In the genomic region with DNA sequence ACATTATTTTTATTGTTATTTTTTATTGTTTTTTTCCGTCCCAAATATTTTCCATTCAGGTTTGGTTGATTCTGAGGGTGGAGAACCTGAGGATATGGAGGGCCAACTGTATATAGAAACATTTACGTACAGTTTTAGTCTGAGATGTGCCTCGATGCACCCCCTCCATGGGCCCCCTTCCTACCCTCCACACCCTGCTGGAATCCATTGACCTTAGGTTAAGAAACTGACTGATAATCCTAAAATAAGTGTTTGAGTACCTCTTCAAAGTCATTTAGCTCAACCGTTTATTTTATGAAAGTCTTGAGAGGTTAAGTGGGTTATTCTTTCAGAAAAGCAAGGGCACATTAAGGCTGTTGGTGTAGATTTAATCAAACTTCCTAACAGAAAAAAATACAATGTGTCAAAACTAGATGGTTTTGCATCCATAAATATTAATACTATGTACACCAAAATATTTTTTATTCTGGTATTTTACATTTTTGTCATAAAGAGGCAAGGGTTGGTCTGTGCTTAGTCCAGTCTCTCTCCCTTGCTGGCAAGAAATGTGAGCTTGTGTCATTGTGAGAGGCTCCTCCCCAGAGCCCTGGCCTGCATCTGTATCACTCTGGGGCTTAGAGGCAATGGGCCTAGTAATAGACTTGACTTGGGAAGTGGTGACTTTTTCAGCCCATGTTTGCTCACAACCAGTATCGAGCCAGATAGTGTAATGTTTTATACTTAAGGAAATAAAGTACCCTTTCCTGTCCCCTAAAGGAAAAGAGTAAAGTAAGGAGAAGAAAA, we compare ENCODE assay signal across 21 cellular contexts. TPM values are rescaled to one million over a fixed set of nuclear protein-coding genes. Genes with fewer than 3 reads are reported as not detected.
A peak's percentile ranks its signal among the peaks of the same experiment; 100 is the strongest.
DNase-seq lines count a peak whose midpoint lies in the region; ATAC-seq, FAIRE-seq and TF ChIP-seq lines count a peak whose summit lies in the region.
"Had no signal": no experiment of that assay in that cellular context is flagged by ENCODE, and none has a peak within 500 bp of the region (broad histone marks: within the 10 kb centered on the region; RNA-seq: fewer than 3 reads in every experiment).

No MANE protein-coding gene starts in this region.

- H3K36me3 ChIP-seq in K562 (ENCODE audit: control insufficient read depth, insufficient read depth, low read length) (peaks cover 95% of the 10 kb centered on the region), left lung (peaks cover 0 to 85% of the 10 kb centered on the region in 2 donors), upper lobe of left lung (peaks cover 10 to 81% (median 38%) of the 10 kb centered on the region in 4 donors)

- TF ChIP-seq CTCF in K562 (IDR thresholded peaks at IDR 0.05 in 2 of 3, conservative IDR thresholded peaks at IDR 0.05 in 1 of 3; ENCODE audit: insufficient read depth in 2 of 3, low read depth in 1 of 3, low read length in 3 of 3) (no peak), left lung (IDR thresholded peaks at IDR 0.05) (no peak), upper lobe of left lung (IDR thresholded peaks at IDR 0.05) (no peak)

- POLR2A ChIA-PET in K562 (lab: Yijun Ruan, JAX), result interaction anchor here (0.6 to 1.0 kb wide), 3 partner anchors 13 to 1345 kb away, joined by 3 to 4 read pairs (median 4); no protein-coding TSS in a partner anchor

- H3K27me3 ChIP-seq in K562 (ENCODE audit: control insufficient read depth in 2 of 2, insufficient read depth in 2 of 2, low read length in 2 of 2), result no peaks in the 10 kb centered on the region
- H3K27me3 ChIP-seq in left lung, result no peaks in the 10 kb centered on the region
- no peaks in the 10 kb centered on the region for H3K27me3 ChIP-seq in upper lobe of left lung
- H3K27me3 ChIP-seq: spleen had no signal

- no peak for TF ChIP-seq RAD21 in K562 (CRISPR knock-in tag; conservative IDR thresholded peaks at IDR 0.05 in 1 of 2, IDR thresholded peaks at IDR 0.05 in 1 of 2)

- ATAC-seq in left cardiac atrium, result peak; percentile 42 to 87
- 0 out of 3 replicates have a peak, but pooled peaks have one; percentile 43 for ATAC-seq in K562
- ATAC-seq in left lung, result peak; percentile 84
- peak; percentile 62 to 67 for ATAC-seq in upper lobe of left lung (ENCODE audit: low FRiP score in 2 of 2)
- ATAC-seq in GM19455 (IDR thresholded peaks at IDR 0.05; ENCODE audit: unreplicated experiment), result no peak
- ATAC-seq in GM18870 (IDR thresholded peaks at IDR 0.05; ENCODE audit: unreplicated experiment), result no peak
- ATAC-seq: effector memory CD8-positive, alpha-beta T cell had no signal

- H3K4me1 ChIP-seq in K562 (replicated peaks in 1 of 2; ENCODE audit: control insufficient read depth in 2 of 2, insufficient read depth in 2 of 2, low read length in 2 of 2) (no peaks in the 10 kb centered on the region), left lung (peaks cover 6 to 49% of the 10 kb centered on the region in 2 donors), upper lobe of left lung (peaks cover 4 to 45% (median 18%) of the 10 kb centered on the region in 4 donors)

- intact Hi-C loops in left cardiac atrium (cut with DNase I) (no loop called here), cardiac septum (cut with DNase I) (no loop called here), K562 (cut with micrococcal nuclease) (no loop called here), left lung (cut with DNase I) (no loop called here)

- no peak overlapping the region for H2AFZ ChIP-seq in K562 (ENCODE audit: low read depth, low read length)

- H3K79me2 ChIP-seq in K562 (ENCODE audit: control insufficient read depth, insufficient read depth, low read length), result peaks cover 2% of the 10 kb centered on the region; the same call in 1 of the 3 replicates

- no TSS peak for BruUV-seq in K562 (replicated peaks; lab: Mats Ljungman, UMichigan)

- no peak overlapping the region for H3K4me2 ChIP-seq in K562 (ENCODE audit: insufficient read depth, low read length)

- WGBS in K562 (ENCODE audit: insufficient coverage, low coverage, missing lambda C conversion rate), result 80% methylated on average over 5 of the region's 5 CpGs
- 59 to 63% methylated on average over 5 of the region's 5 CpGs for WGBS in upper lobe of left lung, 2 donors

- H3K27ac ChIP-seq in K562 (ENCODE audit: extremely low read depth, low read depth, low read length) (no peak overlapping the region), left lung (peak overlapping the region; percentile 25 to 74), upper lobe of left lung (peak overlapping the region in 2 of 4 donors; percentile 69 to 80)
- H3K27ac ChIP-seq: HL-60 had no signal

- in situ Hi-C loops in K562 (cut with MboI), result no loop called here

- no peak for TF ChIP-seq POLR2A in K562 (conservative IDR thresholded peaks at IDR 0.05)
- peak in 1 of 4 donors; percentile 18 for TF ChIP-seq POLR2A in upper lobe of left lung (IDR thresholded peaks at IDR 0.05)

- no peaks in the 10 kb centered on the region for H3K9me1 ChIP-seq in K562 (ENCODE audit: control insufficient read depth, insufficient read depth, low read length)

- no peak for FAIRE-seq in K562 (lab: Jason Lieb, UNC)
- FAIRE-seq: keratinocyte had no signal

- DNase-seq in left cardiac atrium (no peak), cardiac septum (ENCODE audit: low spot score) (no peak), K562 (ENCODE audit: extremely low read depth in 1 of 4, low spot score in 3 of 4) (no peak), left lung (peak in 1 of 2 donors; percentile 51), upper lobe of left lung (peak in 1 of 2 donors; percentile 68), EL (no peak)
- DNase-seq: activated CD4-positive, alpha-beta T cell treated with anti-CD3 and anti-CD28 coated beads, Interleukin-2, amount 10 ng/mL, durations not matched to agents 7 days and 5 days; activated CD8-positive, alpha-beta memory T cell treated with anti-CD3 and anti-CD28 coated beads, Interleukin-2, amount 50 U/mL, for 4 hours; activated effector memory CD4-positive, alpha-beta T cell treated with anti-CD3 and anti-CD28 coated beads, Interleukin-2, amount 50 U/mL, for 16 hours; CD4-positive, alpha-beta T cell; cerebellar nuclear complex; DMS53; effector memory CD8-positive, alpha-beta T cell; NCI-H1930; NCI-H510A; spleen had no signal

- no peak overlapping the region for H3K9ac ChIP-seq in K562 (ENCODE audit: insufficient read depth in 1 of 2, low read depth in 2 of 2, low read length in 2 of 2)

- no peak overlapping the region for H3K4me3 ChIP-seq in K562
- H3K4me3 ChIP-seq in left lung, result no peak overlapping the region
- H3K4me3 ChIP-seq in upper lobe of left lung, result no peak overlapping the region
- H3K4me3 ChIP-seq: spleen had no signal

- H4K20me1 ChIP-seq in K562 (replicated peaks; ENCODE audit: control insufficient read depth, insufficient read depth, low read length), result no peaks in the 10 kb centered on the region; the same call in 1 of the 2 replicates

- no peaks in the 10 kb centered on the region for H3K9me3 ChIP-seq in K562 (replicated peaks; ENCODE audit: control insufficient read depth, insufficient read depth, low read depth, low read length)
- no peaks in the 10 kb centered on the region for H3K9me3 ChIP-seq in left lung
- no peaks in the 10 kb centered on the region for H3K9me3 ChIP-seq in upper lobe of left lung
- H3K9me3 ChIP-seq: spleen had no signal

- CTCF ChIA-PET in K562 (lab: Yijun Ruan, JAX; ENCODE audit: low intra/inter-chr PET ratio), result no interaction called here

- no peak for TF ChIP-seq EP300 in K562 (IDR thresholded peaks at IDR 0.05; ENCODE audit: low read length)
- TF ChIP-seq EP300 in upper lobe of left lung (IDR thresholded peaks at IDR 0.05), result peak in 1 of 4 donors; percentile 42

RNA-seq across cellular contexts. Expression of gene MTRR, which starts 15.7 kb away (rescaled TPM):
- 10 to 100 TPM; 27.8 to 45.2 TPM for total RNA-seq in left cardiac atrium
- 37.2 TPM for total RNA-seq in cardiac septum
- 141 and 235 TPM in 2 replicates for total RNA-seq in K562 (2011; cell fraction: chromatin; rRNA removed; ENCODE audit: low replicate concordance)
- 69.2 and 85.0 TPM in 2 replicates for total RNA-seq in K562 (2011; cell fraction: nucleolus; rRNA removed)
- total RNA-seq in K562 (2011; cell fraction: nucleoplasm; rRNA removed), result 104 and 110 TPM in 2 replicates
- 38.4 and 39.3 TPM in 2 replicates for total RNA-seq in K562 (2014; rRNA removed)
- 59.0 and 65.1 TPM in 2 replicates for total RNA-seq in K562 (2014; rRNA removed; fragmentation: Illumina TruSeq; extraction: Trizol)
- 65.0 and 68.0 TPM in 2 replicates for total RNA-seq in K562 (2015; rRNA removed; fragmentation: Illumina TruSeq; extraction: Trizol)
- 69.6 and 73.5 TPM in 2 replicates for total RNA-seq in K562 (2021)
- 70.9 and 75.8 TPM in 2 replicates for polyA plus RNA-seq in K562 (2011; rRNA removed)
- 48.4 and 56.6 TPM in 2 replicates for polyA plus RNA-seq in K562 (2011; cell fraction: cytosol; rRNA removed)
- 220 and 222 TPM in 2 replicates for polyA plus RNA-seq in K562 (2011; cell fraction: nucleus; rRNA removed)
- 25.4 and 48.8 TPM in 2 replicates for polyA plus RNA-seq in K562 (2012)
- polyA plus RNA-seq in K562 (2014; fragmentation: Illumina TruSeq; extraction: Trizol), result 65.0 and 84.6 TPM in 2 replicates
- 10 to 100 TPM; 40.4 to 59.4 TPM for polyA plus RNA-seq in K562 (2014; fragmentation: Nextera tagmentation; extraction: Ambion mirVana)
- polyA plus RNA-seq in K562 (2014; rRNA removed), result 66.2 and 76.1 TPM in 2 replicates
- 153 and 189 TPM in 2 replicates for polyA minus RNA-seq in K562 (2011; rRNA and poly(A)+ RNA removed)
- polyA minus RNA-seq in K562 (2011; cell fraction: cytosol; rRNA and poly(A)+ RNA removed), result 30.7 and 53.2 TPM in 2 replicates
- polyA minus RNA-seq in K562 (2011; cell fraction: nucleus; rRNA and poly(A)+ RNA removed), result 180 and 255 TPM in 2 replicates
- total RNA-seq in left lung, result 10 to 100 TPM; 75.2 to 78.2 TPM
- 100 to 1,000 TPM in 3 of 6 donors, 10 to 100 TPM in 3; 91.1 to 157 (median 105) TPM for total RNA-seq in upper lobe of left lung

RNA-seq across cellular contexts. Expression of gene FASTKD3, which starts 15.9 kb away (rescaled TPM):
- total RNA-seq in left cardiac atrium, result 1 to 10 TPM; 5.4 to 6.8 TPM
- 4.7 TPM for total RNA-seq in cardiac septum
- 19.7 and 48.9 TPM in 2 replicates for total RNA-seq in K562 (2011; cell fraction: chromatin; rRNA removed; ENCODE audit: low replicate concordance)
- total RNA-seq in K562 (2011; cell fraction: nucleolus; rRNA removed), result 10.4 and 11.2 TPM in 2 replicates
- total RNA-seq in K562 (2011; cell fraction: nucleoplasm; rRNA removed), result 16.4 and 16.6 TPM in 2 replicates
- 13.7 and 17.1 TPM in 2 replicates for total RNA-seq in K562 (2014; rRNA removed)
- 50.0 and 57.7 TPM in 2 replicates for total RNA-seq in K562 (2014; rRNA removed; fragmentation: Illumina TruSeq; extraction: Trizol)
- total RNA-seq in K562 (2015; rRNA removed; fragmentation: Illumina TruSeq; extraction: Trizol), result 44.0 and 47.5 TPM in 2 replicates
- total RNA-seq in K562 (2021), result 20.2 and 22.1 TPM in 2 replicates
- polyA plus RNA-seq in K562 (2011; rRNA removed), result 24.5 and 33.7 TPM in 2 replicates
- polyA plus RNA-seq in K562 (2011; cell fraction: cytosol; rRNA removed), result 7.0 and 11.5 TPM in 2 replicates
- 19.1 and 22.9 TPM in 2 replicates for polyA plus RNA-seq in K562 (2011; cell fraction: nucleus; rRNA removed)
- 12.9 and 22.5 TPM in 2 replicates for polyA plus RNA-seq in K562 (2012)
- 47.9 and 48.0 TPM in 2 replicates for polyA plus RNA-seq in K562 (2014; fragmentation: Illumina TruSeq; extraction: Trizol)
- 100 to 1,000 TPM; 127 to 149 TPM for polyA plus RNA-seq in K562 (2014; fragmentation: Nextera tagmentation; extraction: Ambion mirVana)
- 34.4 and 37.1 TPM in 2 replicates for polyA plus RNA-seq in K562 (2014; rRNA removed)
- polyA minus RNA-seq in K562 (2011; rRNA and poly(A)+ RNA removed), result 25.0 and 25.4 TPM in 2 replicates
- 5.3 and 5.9 TPM in 2 replicates for polyA minus RNA-seq in K562 (2011; cell fraction: cytosol; rRNA and poly(A)+ RNA removed)
- polyA minus RNA-seq in K562 (2011; cell fraction: nucleus; rRNA and poly(A)+ RNA removed), result 15.2 and 24.5 TPM in 2 replicates
- 1 to 10 TPM; 8.4 to 9.3 TPM for total RNA-seq in left lung
- 10 to 100 TPM in 3 of 6 donors, 1 to 10 TPM in 3; 1.6 to 21.0 (median 10.6) TPM for total RNA-seq in upper lobe of left lung

RNA-seq across cellular contexts. Expression of gene CFAP90, which starts 33.7 kb away (rescaled TPM):
- total RNA-seq in left cardiac atrium, result under 1 TPM; 0.15 to 0.16 TPM
- total RNA-seq in cardiac septum, result not detected
- not detected in 2 replicates for total RNA-seq in K562 (2011; cell fraction: chromatin; rRNA removed; ENCODE audit: low replicate concordance)
- total RNA-seq in K562 (2011; cell fraction: nucleolus; rRNA removed), result not detected in 2 replicates
- total RNA-seq in K562 (2011; cell fraction: nucleoplasm; rRNA removed), result not detected in 2 replicates
- total RNA-seq in K562 (2014; rRNA removed), result not detected in 2 replicates
- total RNA-seq in K562 (2014; rRNA removed; fragmentation: Illumina TruSeq; extraction: Trizol), result not detected in 2 replicates
- not detected in 2 replicates for total RNA-seq in K562 (2015; rRNA removed; fragmentation: Illumina TruSeq; extraction: Trizol)
- total RNA-seq in K562 (2021), result not detected in 2 replicates
- polyA plus RNA-seq in K562 (2011; rRNA removed), result not detected in 2 replicates
- not detected in 2 replicates for polyA plus RNA-seq in K562 (2011; cell fraction: cytosol; rRNA removed)
- polyA plus RNA-seq in K562 (2011; cell fraction: nucleus; rRNA removed), result not detected in 2 replicates
- not detected in 2 replicates for polyA plus RNA-seq in K562 (2012)
- polyA plus RNA-seq in K562 (2014; fragmentation: Illumina TruSeq; extraction: Trizol), result not detected in 2 replicates
- not detected for polyA plus RNA-seq in K562 (2014; fragmentation: Nextera tagmentation; extraction: Ambion mirVana)
- not detected in 2 replicates for polyA plus RNA-seq in K562 (2014; rRNA removed)
- polyA minus RNA-seq in K562 (2011; rRNA and poly(A)+ RNA removed), result not detected in 2 replicates
- polyA minus RNA-seq in K562 (2011; cell fraction: cytosol; rRNA and poly(A)+ RNA removed), result not detected in 2 replicates
- polyA minus RNA-seq in K562 (2011; cell fraction: nucleus; rRNA and poly(A)+ RNA removed), result not detected in 2 replicates
- total RNA-seq in left lung, result 1 to 10 TPM in 1 of 2 donors, under 1 TPM in 1; 0.82 to 4.6 TPM
- 10 to 100 TPM in 1 of 6 donors, 1 to 10 TPM in 4, under 1 TPM in 1; 0.54 to 11.3 (median 6.0) TPM for total RNA-seq in upper lobe of left lung
- total RNA-seq: activated CD4-positive, alpha-beta T cell treated with anti-CD3 and anti-CD28 coated beads, Interleukin-2, amount 10 ng/mL, durations not matched to agents 7 days and 5 days; CD4-positive, alpha-beta T cell; pulmonary artery endothelial cell had no signal
- polyA plus RNA-seq: keratinocyte had no signal

Comparison
In these comparisons a context has a peak if more than half of its experiments do, and no peak if none do; other contexts are left out.
1. ATAC-seq: peak in left cardiac atrium (2 of 2), K562 (single experiment), left lung (single experiment) and upper lobe of left lung (2 of 2); none in GM19455 (single experiment) and GM18870 (single experiment).